ENCODE assay signal across 1 cellular context in the genomic region with DNA sequence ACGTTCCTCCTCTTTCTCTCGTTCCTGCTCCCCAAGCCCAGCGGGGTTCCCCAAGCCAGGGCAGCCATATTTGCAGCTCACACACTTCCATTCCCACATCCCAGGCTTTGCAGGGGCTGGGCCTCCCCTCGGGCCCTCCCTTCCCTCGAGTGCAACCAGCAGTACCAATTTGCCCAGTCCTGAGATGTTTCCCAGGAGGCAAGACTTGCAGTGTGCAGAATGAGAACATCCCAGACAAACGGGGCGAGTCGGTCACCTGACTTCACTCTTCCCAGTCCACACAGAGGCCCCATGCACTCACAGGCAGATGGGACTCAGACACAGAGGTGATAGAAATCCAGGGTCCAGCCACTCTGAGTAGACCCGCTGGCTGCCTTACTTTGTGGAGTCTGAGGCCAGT.
TF ChIP-seq lines count a peak whose summit lies in the region.

No MANE protein-coding gene starts in this region.

TF ChIP-seq in GM23338, 12 proteins besides CTCF, POLR2A, EP300 and RAD21 (continued from another document):
- TF ChIP-seq, protein P1, sequence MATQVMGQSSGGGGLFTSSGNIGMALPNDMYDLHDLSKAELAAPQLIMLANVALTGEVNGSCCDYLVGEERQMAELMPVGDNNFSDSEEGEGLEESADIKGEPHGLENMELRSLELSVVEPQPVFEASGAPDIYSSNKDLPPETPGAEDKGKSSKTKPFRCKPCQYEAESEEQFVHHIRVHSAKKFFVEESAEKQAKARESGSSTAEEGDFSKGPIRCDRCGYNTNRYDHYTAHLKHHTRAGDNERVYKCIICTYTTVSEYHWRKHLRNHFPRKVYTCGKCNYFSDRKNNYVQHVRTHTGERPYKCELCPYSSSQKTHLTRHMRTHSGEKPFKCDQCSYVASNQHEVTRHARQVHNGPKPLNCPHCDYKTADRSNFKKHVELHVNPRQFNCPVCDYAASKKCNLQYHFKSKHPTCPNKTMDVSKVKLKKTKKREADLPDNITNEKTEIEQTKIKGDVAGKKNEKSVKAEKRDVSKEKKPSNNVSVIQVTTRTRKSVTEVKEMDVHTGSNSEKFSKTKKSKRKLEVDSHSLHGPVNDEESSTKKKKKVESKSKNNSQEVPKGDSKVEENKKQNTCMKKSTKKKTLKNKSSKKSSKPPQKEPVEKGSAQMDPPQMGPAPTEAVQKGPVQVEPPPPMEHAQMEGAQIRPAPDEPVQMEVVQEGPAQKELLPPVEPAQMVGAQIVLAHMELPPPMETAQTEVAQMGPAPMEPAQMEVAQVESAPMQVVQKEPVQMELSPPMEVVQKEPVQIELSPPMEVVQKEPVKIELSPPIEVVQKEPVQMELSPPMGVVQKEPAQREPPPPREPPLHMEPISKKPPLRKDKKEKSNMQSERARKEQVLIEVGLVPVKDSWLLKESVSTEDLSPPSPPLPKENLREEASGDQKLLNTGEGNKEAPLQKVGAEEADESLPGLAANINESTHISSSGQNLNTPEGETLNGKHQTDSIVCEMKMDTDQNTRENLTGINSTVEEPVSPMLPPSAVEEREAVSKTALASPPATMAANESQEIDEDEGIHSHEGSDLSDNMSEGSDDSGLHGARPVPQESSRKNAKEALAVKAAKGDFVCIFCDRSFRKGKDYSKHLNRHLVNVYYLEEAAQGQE (IDR thresholded peaks at IDR 0.05; ENCODE audit: unreplicated experiment): no peak
- no peak for TF ChIP-seq ETS1 (IDR thresholded peaks at IDR 0.05)
- TF ChIP-seq ZNF331 (CRISPR knock-in tag; IDR thresholded peaks at IDR 0.05; ENCODE audit: low read depth): no peak
- no peak for TF ChIP-seq ZNF114 (CRISPR knock-in tag; IDR thresholded peaks at IDR 0.05)
- no peak for TF ChIP-seq POLR2AphosphoS5 (IDR thresholded peaks at IDR 0.05; ENCODE audit: low read depth)
